8 cellular contexts compared by ENCODE assay signal in genomic region chr7:101953248-101953819, GRCh38.
DNase-seq lines count a peak whose midpoint lies in the region; ATAC-seq and TF ChIP-seq lines count a peak whose summit lies in the region.

No MANE protein-coding gene starts in this region.

- peak; percentile 90 for ATAC-seq in RWPE2 (ENCODE audit: low read depth)
- peak; percentile 68 to 91 for ATAC-seq in upper lobe of left lung (ENCODE audit: low FRiP score in 2 of 2)
- no peak for ATAC-seq in HG03521 (IDR thresholded peaks at IDR 0.05; ENCODE audit: unreplicated experiment)

- peaks cover 26% of the 10 kb centered on the region for H3K4me1 ChIP-seq in RWPE2 (ENCODE audit: insufficient read depth, poor library complexity, severe bottlenecking)
- H3K4me1 ChIP-seq in cardiac muscle cell (ENCODE audit: low read depth) = peaks cover 27% of the 10 kb centered on the region
- H3K4me1 ChIP-seq in upper lobe of left lung = peaks cover 9 to 26% (median 20%) of the 10 kb centered on the region in 4 donors

- H3K4me3 ChIP-seq in RWPE2 (ENCODE audit: severe bottlenecking) (no peak overlapping the region), cardiac muscle cell (no peak overlapping the region), upper lobe of left lung (no peak overlapping the region)

- TF ChIP-seq CTCF in RWPE2 (IDR thresholded peaks at IDR 0.05; ENCODE audit: poor library complexity, severe bottlenecking) (no peak), cardiac muscle cell (IDR thresholded peaks at IDR 0.05; ENCODE audit: low read depth, low read length) (peak; percentile 5), upper lobe of left lung (IDR thresholded peaks at IDR 0.05) (no peak)

- TF ChIP-seq POLR2A in upper lobe of left lung (IDR thresholded peaks at IDR 0.05) = no peak

- peak in 1 of 4 donors; percentile 1 for TF ChIP-seq EP300 in upper lobe of left lung (IDR thresholded peaks at IDR 0.05)

- WGBS in upper lobe of left lung, 2 donors = 57 to 63% methylated on average over 14 of the region's 14 CpGs

- H3K9me3 ChIP-seq in RWPE2 (ENCODE audit: severe bottlenecking) = no peaks in the 10 kb centered on the region
- no peaks in the 10 kb centered on the region for H3K9me3 ChIP-seq in cardiac muscle cell (ENCODE audit: low read depth)
- no peaks in the 10 kb centered on the region for H3K9me3 ChIP-seq in upper lobe of left lung

- H3K36me3 ChIP-seq in RWPE2 (ENCODE audit: low read depth) = no peaks in the 10 kb centered on the region
- H3K36me3 ChIP-seq in cardiac muscle cell = no peaks in the 10 kb centered on the region
- H3K36me3 ChIP-seq in upper lobe of left lung = no peaks in the 10 kb centered on the region

- no peaks in the 10 kb centered on the region for H3K27me3 ChIP-seq in RWPE2 (ENCODE audit: insufficient read depth, poor library complexity, severe bottlenecking)
- no peaks in the 10 kb centered on the region for H3K27me3 ChIP-seq in cardiac muscle cell
- no peaks in the 10 kb centered on the region for H3K27me3 ChIP-seq in upper lobe of left lung

- H3K27ac ChIP-seq in RWPE2 (ENCODE audit: poor library complexity, severe bottlenecking) (peak overlapping the region; percentile 89), cardiac muscle cell (peak overlapping the region; percentile 85), upper lobe of left lung (peak overlapping the region; percentile 52 to 63 (median 56))

- peak; percentile 34 for DNase-seq in stimulated activated CD4-positive, alpha-beta T cell treated with anti-CD3 and anti-CD28 coated beads, Interleukin-15, amount 100 ng/mL, for 24 hours
- no peak for DNase-seq in stimulated activated CD4-positive, alpha-beta T cell treated with anti-CD3 and anti-CD28 coated beads, Interleukin-12 subunit alpha, Interleukin-12 subunit beta, amount 100 ng/mL, for 4 hours
- DNase-seq in RWPE2 (ENCODE audit: low spot score) = no peak
- peak; percentile 45 to 97 for DNase-seq in cardiac muscle cell (ENCODE audit: low read depth in 1 of 2, low spot score in 1 of 2)
- DNase-seq in upper lobe of left lung = peak in 1 of 2 donors; percentile 40
- DNase-seq in NCI-H1092 (lab: John Stamatoyannopoulos, UW) = no peak
- no peak for DNase-seq in HuH-7.5 (ENCODE audit: low spot score)

Comparison
In these comparisons a context has a peak if more than half of its experiments do, and no peak if none do; other contexts are left out.
1. DNase-seq: peak in stimulated activated CD4-positive, alpha-beta T cell treated with anti-CD3 and anti-CD28 coated beads, Interleukin-15, amount 100 ng/mL, for 24 hours (single experiment) and cardiac muscle cell (2 of 2); none in stimulated activated CD4-positive, alpha-beta T cell treated with anti-CD3 and anti-CD28 coated beads, Interleukin-12 subunit alpha, Interleukin-12 subunit beta, amount 100 ng/mL, for 4 hours (single experiment), RWPE2 (single experiment), NCI-H1092 (single experiment) and HuH-7.5 (single experiment).
2. Peak in every context shown above with its lines, with median percentiles within 50 percentile points of each other: H3K27ac ChIP-seq.